ENCODE assay signal across 8 cellular contexts in genomic region chr17:17391575-17392370, GRCh38.
DNase-seq lines count a peak whose midpoint lies in the region; ATAC-seq lines count a peak whose summit lies in the region.

No MANE protein-coding gene starts in this region.

- ATAC-seq in stimulated activated naive CD8-positive, alpha-beta T cell treated with anti-CD3 and anti-CD28 coated beads, Interleukin-15, Interleukin-2, amounts not matched to agents 100 U/mL and 50 U/mL, for 24 hours = peak; percentile 79
- no peak for ATAC-seq in HG03469 (IDR thresholded peaks at IDR 0.05; ENCODE audit: unreplicated experiment)
- ATAC-seq in left ventricle myocardium superior = no peak
- no peak for ATAC-seq in HG02870 (IDR thresholded peaks at IDR 0.05; ENCODE audit: unreplicated experiment)

- intact Hi-C loops in left ventricle myocardium superior (cut with micrococcal nuclease) = no loop called here

- DNase-seq in DMS53 (lab: John Stamatoyannopoulos, UW) = peak; percentile 29
- DNase-seq in DMS53 treated with DMSO at 0.1 percent for 48 hours (lab: John Stamatoyannopoulos, UW; ENCODE audit: unreplicated experiment) = no peak
- DNase-seq in activated CD8-positive, alpha-beta memory T cell treated with anti-CD3 and anti-CD28 coated beads for 24 hours = peak; percentile 73
- peak; percentile 36 for DNase-seq in glomerular visceral epithelial cell (ENCODE audit: extremely low spot score)
- peak; percentile 58 for DNase-seq in stimulated activated naive CD8-positive, alpha-beta T cell treated with anti-CD3 and anti-CD28 coated beads, Interleukin-15, Interleukin-2, amounts not matched to agents 100 U/mL and 50 U/mL, for 24 hours
- DNase-seq in left ventricle myocardium superior = no peak

Comparison
In these comparisons a context has a peak if more than half of its experiments do, and no peak if none do; other contexts are left out.
1. DNase-seq: peak in DMS53 (single experiment), activated CD8-positive, alpha-beta memory T cell treated with anti-CD3 and anti-CD28 coated beads for 24 hours (single experiment), glomerular visceral epithelial cell (single experiment) and stimulated activated naive CD8-positive, alpha-beta T cell treated with anti-CD3 and anti-CD28 coated beads, Interleukin-15, Interleukin-2, amounts not matched to agents 100 U/mL and 50 U/mL, for 24 hours (single experiment); none in DMS53 treated with DMSO at 0.1 percent for 48 hours (single experiment) and left ventricle myocardium superior (single experiment).